In the genomic region with DNA sequence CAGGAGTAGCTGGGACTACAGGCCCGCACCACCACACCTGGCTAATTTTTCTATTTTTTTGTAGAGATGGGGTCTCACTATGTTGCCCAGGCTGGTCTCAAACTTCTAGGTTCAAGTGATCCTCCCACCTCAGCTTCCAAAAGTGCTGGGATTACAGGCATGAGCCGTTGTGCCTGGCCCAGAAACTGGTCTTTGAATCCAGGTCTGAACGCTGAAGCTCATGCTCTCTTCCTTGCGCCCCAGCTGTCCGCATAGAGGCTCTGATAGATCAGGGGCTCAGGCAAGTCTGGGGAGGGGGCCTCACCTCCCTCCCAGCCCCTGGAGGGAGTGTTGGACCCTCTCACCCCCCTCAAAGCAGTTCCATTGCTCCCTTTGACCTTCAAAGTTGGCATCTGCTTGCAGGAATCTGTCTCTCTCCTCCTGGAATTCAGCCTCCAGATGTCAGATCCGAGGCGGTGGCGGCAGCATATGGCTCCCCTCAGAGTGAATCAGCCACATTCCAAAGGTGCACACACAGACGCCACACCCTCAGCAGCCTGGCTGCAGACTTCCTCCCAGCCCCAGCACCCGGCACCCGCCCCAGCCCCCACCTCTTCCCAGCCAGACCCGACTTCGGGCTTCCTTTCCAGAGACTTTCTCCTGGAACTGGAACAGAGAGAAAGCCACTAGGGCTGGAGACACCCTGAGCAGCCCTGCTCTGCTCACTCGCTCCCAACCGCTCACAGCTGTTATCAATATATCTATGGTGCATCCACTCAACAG, we compare ENCODE assay signal across 1 cellular context.
TF ChIP-seq lines count a peak whose summit lies in the region.

No MANE protein-coding gene starts in this region.

TF ChIP-seq in K562, 482 proteins besides CTCF, POLR2A, EP300 and RAD21:
- 0 out of 2 replicates have a peak, but pooled peaks have one; percentile 33 for TF ChIP-seq ETV5 (CRISPR knock-in tag; IDR thresholded peaks at IDR 0.05; ENCODE audit: low read depth)
- TF ChIP-seq, protein P1, sequence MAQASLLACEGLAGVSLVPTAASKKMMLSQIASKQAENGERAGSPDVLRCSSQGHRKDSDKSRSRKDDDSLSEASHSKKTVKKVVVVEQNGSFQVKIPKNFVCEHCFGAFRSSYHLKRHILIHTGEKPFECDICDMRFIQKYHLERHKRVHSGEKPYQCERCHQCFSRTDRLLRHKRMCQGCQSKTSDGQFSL (CRISPR knock-in tag; IDR thresholded peaks at IDR 0.05) = no peak
- TF ChIP-seq, protein P1 (tag; IDR thresholded peaks at IDR 0.05) = no peak
- TF ChIP-seq PRPF4 (IDR thresholded peaks at IDR 0.05; ENCODE audit: insufficient read depth, low read depth, low read length, poor library complexity, severe bottlenecking) = no peak
- TF ChIP-seq, protein P2, sequence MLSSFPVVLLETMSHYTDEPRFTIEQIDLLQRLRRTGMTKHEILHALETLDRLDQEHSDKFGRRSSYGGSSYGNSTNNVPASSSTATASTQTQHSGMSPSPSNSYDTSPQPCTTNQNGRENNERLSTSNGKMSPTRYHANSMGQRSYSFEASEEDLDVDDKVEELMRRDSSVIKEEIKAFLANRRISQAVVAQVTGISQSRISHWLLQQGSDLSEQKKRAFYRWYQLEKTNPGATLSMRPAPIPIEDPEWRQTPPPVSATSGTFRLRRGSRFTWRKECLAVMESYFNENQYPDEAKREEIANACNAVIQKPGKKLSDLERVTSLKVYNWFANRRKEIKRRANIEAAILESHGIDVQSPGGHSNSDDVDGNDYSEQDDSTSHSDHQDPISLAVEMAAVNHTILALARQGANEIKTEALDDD (IDR thresholded peaks at IDR 0.05) = no peak
- peak in 1 of 3 experiments; percentile 27 for TF ChIP-seq YY1 (IDR thresholded peaks at IDR 0.05; ENCODE audit: borderline replicate concordance in 1 of 3, control insufficient read depth in 1 of 3, extremely low read depth in 1 of 3, insufficient read depth in 3 of 3, insufficient read length in 1 of 3, insufficient replicate concordance in 2 of 3, low read depth in 1 of 3, low read length in 2 of 3)
- TF ChIP-seq ZNF121 (CRISPR knock-in tag; conservative IDR thresholded peaks at IDR 0.05) = peak; percentile 90
- TF ChIP-seq POLR2G (IDR thresholded peaks at IDR 0.05; ENCODE audit: low read depth, low read length) = 0 out of 2 replicates have a peak, but pooled peaks have one; percentile 26
- TF ChIP-seq HDGF (IDR thresholded peaks at IDR 0.05) = no peak
- no peak for TF ChIP-seq GATAD2A (IDR thresholded peaks at IDR 0.05)
- TF ChIP-seq ZNF174 (CRISPR knock-in tag; IDR thresholded peaks at IDR 0.05) = no peak
- TF ChIP-seq GATA2 (CRISPR knock-in tag; IDR thresholded peaks at IDR 0.05) = peak; percentile 59; the same call in 1 of the 2 replicates
- peak; percentile 30; the same call in 1 of the 2 replicates for TF ChIP-seq TEAD4 (IDR thresholded peaks at IDR 0.05; ENCODE audit: low read length)
- TF ChIP-seq TEAD4 (CRISPR knock-in tag; IDR thresholded peaks at IDR 0.05; ENCODE audit: borderline replicate concordance) = no peak
- TF ChIP-seq JUND (IDR thresholded peaks at IDR 0.05; ENCODE audit: borderline replicate concordance, low read depth, low read length) = peak; percentile 22; the same call in 1 of the 2 replicates
- no peak for TF ChIP-seq JUND (tag; IDR thresholded peaks at IDR 0.05; ENCODE audit: borderline replicate concordance, low read depth, low read length)
- TF ChIP-seq, protein P3, sequence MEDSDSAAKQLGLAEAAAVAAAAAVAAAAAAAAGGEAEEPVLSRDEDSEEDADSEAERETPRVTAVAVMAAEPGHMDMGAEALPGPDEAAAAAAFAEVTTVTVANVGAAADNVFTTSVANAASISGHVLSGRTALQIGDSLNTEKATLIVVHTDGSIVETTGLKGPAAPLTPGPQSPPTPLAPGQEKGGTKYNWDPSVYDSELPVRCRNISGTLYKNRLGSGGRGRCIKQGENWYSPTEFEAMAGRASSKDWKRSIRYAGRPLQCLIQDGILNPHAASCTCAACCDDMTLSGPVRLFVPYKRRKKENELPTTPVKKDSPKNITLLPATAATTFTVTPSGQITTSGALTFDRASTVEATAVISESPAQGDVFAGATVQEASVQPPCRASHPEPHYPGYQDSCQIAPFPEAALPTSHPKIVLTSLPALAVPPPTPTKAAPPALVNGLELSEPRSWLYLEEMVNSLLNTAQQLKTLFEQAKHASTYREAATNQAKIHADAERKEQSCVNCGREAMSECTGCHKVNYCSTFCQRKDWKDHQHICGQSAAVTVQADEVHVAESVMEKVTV (CRISPR knock-in tag; IDR thresholded peaks at IDR 0.05) = no peak
- no peak for TF ChIP-seq RBM17 (IDR thresholded peaks at IDR 0.05; ENCODE audit: borderline replicate concordance, low read depth, low read length)
- no peak for TF ChIP-seq ZBTB8A (IDR thresholded peaks at IDR 0.05; ENCODE audit: partially characterized antibody)
- TF ChIP-seq, protein P4, sequence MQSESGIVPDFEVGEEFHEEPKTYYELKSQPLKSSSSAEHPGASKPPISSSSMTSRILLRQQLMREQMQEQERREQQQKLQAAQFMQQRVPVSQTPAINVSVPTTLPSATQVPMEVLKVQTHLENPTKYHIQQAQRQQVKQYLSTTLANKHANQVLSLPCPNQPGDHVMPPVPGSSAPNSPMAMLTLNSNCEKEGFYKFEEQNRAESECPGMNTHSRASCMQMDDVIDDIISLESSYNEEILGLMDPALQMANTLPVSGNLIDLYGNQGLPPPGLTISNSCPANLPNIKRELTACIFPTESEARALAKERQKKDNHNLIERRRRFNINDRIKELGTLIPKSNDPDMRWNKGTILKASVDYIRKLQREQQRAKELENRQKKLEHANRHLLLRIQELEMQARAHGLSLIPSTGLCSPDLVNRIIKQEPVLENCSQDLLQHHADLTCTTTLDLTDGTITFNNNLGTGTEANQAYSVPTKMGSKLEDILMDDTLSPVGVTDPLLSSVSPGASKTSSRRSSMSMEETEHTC (IDR thresholded peaks at IDR 0.05) = no peak
- TF ChIP-seq TFAM (CRISPR knock-in tag; conservative IDR thresholded peaks at IDR 0.05) = no peak
- TF ChIP-seq MEIS2 (IDR thresholded peaks at IDR 0.05; ENCODE audit: partially characterized antibody) = no peak
- TF ChIP-seq, protein P5, sequence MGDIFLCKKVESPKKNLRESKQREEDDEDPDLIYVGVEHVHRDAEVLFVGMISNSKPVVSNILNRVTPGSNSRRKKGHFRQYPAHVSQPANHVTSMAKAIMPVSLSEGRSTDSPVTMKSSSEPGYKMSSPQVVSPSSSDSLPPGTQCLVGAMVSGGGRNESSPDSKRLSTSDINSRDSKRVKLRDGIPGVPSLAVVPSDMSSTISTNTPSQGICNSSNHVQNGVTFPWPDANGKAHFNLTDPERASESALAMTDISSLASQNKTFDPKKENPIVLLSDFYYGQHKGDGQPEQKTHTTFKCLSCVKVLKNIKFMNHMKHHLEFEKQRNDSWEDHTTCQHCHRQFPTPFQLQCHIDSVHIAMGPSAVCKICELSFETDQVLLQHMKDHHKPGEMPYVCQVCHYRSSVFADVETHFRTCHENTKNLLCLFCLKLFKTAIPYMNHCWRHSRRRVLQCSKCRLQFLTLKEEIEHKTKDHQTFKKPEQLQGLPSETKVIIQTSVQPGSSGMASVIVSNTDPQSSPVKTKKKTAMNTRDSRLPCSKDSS (IDR thresholded peaks at IDR 0.05; ENCODE audit: low read depth, partially characterized antibody) = no peak
- no peak for TF ChIP-seq JUN (IDR thresholded peaks at IDR 0.05; ENCODE audit: borderline replicate concordance, low read depth, low read length)
- TF ChIP-seq JUN (CRISPR knock-in tag; IDR thresholded peaks at IDR 0.05; ENCODE audit: borderline replicate concordance) = no peak
- TF ChIP-seq BRCA1 (IDR thresholded peaks at IDR 0.05) = no peak
- no peak for TF ChIP-seq BRCA1 (CRISPR knock-in tag; IDR thresholded peaks at IDR 0.05)
- TF ChIP-seq, protein P6, sequence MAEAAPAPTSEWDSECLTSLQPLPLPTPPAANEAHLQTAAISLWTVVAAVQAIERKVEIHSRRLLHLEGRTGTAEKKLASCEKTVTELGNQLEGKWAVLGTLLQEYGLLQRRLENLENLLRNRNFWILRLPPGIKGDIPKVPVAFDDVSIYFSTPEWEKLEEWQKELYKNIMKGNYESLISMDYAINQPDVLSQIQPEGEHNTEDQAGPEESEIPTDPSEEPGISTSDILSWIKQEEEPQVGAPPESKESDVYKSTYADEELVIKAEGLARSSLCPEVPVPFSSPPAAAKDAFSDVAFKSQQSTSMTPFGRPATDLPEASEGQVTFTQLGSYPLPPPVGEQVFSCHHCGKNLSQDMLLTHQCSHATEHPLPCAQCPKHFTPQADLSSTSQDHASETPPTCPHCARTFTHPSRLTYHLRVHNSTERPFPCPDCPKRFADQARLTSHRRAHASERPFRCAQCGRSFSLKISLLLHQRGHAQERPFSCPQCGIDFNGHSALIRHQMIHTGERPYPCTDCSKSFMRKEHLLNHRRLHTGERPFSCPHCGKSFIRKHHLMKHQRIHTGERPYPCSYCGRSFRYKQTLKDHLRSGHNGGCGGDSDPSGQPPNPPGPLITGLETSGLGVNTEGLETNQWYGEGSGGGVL (CRISPR knock-in tag; IDR thresholded peaks at IDR 0.05) = no peak
- peak; percentile 57; the same call in 1 of the 2 replicates for TF ChIP-seq SPI1 (IDR thresholded peaks at IDR 0.05; ENCODE audit: borderline replicate concordance, low read depth, low read length)
- TF ChIP-seq, protein P7, sequence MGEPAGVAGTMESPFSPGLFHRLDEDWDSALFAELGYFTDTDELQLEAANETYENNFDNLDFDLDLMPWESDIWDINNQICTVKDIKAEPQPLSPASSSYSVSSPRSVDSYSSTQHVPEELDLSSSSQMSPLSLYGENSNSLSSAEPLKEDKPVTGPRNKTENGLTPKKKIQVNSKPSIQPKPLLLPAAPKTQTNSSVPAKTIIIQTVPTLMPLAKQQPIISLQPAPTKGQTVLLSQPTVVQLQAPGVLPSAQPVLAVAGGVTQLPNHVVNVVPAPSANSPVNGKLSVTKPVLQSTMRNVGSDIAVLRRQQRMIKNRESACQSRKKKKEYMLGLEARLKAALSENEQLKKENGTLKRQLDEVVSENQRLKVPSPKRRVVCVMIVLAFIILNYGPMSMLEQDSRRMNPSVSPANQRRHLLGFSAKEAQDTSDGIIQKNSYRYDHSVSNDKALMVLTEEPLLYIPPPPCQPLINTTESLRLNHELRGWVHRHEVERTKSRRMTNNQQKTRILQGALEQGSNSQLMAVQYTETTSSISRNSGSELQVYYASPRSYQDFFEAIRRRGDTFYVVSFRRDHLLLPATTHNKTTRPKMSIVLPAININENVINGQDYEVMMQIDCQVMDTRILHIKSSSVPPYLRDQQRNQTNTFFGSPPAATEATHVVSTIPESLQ (CRISPR knock-in tag; IDR thresholded peaks at IDR 0.05) = 0 out of 2 replicates have a peak, but pooled peaks have one; percentile 50
- TF ChIP-seq, protein P8, sequence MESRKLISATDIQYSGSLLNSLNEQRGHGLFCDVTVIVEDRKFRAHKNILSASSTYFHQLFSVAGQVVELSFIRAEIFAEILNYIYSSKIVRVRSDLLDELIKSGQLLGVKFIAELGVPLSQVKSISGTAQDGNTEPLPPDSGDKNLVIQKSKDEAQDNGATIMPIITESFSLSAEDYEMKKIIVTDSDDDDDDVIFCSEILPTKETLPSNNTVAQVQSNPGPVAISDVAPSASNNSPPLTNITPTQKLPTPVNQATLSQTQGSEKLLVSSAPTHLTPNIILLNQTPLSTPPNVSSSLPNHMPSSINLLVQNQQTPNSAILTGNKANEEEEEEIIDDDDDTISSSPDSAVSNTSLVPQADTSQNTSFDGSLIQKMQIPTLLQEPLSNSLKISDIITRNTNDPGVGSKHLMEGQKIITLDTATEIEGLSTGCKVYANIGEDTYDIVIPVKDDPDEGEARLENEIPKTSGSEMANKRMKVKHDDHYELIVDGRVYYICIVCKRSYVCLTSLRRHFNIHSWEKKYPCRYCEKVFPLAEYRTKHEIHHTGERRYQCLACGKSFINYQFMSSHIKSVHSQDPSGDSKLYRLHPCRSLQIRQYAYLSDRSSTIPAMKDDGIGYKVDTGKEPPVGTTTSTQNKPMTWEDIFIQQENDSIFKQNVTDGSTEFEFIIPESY (CRISPR knock-in tag; IDR thresholded peaks at IDR 0.05) = peak; percentile 70
TF ChIP-seq in K562: peak in this region for 10.
